In genomic region chr9:120936011-120936763, GRCh38 we compare ENCODE assay signal across 8 cellular contexts. TPM values are rescaled to one million over a fixed set of nuclear protein-coding genes. Genes with fewer than 3 reads are reported as not detected.
DNase-seq lines count a peak whose midpoint lies in the region; ATAC-seq and TF ChIP-seq lines count a peak whose summit lies in the region.

No MANE protein-coding gene starts in this region.

- no peaks in the 10 kb centered on the region for H3K9me3 Mint-ChIP-seq in activated naive CD8-positive, alpha-beta T cell (ENCODE audit: low read depth)

- H3K27me3 Mint-ChIP-seq in activated naive CD8-positive, alpha-beta T cell = no peaks in the 10 kb centered on the region

- no peak overlapping the region for H3K9ac ChIP-seq in parathyroid adenoma

- H3K27me3 ChIP-seq in parathyroid adenoma (ENCODE audit: control insufficient read depth, insufficient read depth, low read length) = no peaks in the 10 kb centered on the region
- H3K27me3 ChIP-seq in thyroid gland = no peaks in the 10 kb centered on the region

- peak; percentile 74 for TF ChIP-seq CTCF in parathyroid adenoma (IDR thresholded peaks at IDR 0.05)
- peak; percentile 73 to 89 (median 79) for TF ChIP-seq CTCF in thyroid gland (IDR thresholded peaks at IDR 0.05)

- H3K4me3 Mint-ChIP-seq in activated naive CD8-positive, alpha-beta T cell = peak overlapping the region; percentile 62

- TF ChIP-seq POLR2A in thyroid gland (IDR thresholded peaks at IDR 0.05) = no peak

- DNase-seq in COR-L47 (lab: John Stamatoyannopoulos, UW) (peak; percentile 86), NCI-H1092 (lab: John Stamatoyannopoulos, UW) (peak; percentile 85), SKM-1 (lab: John Stamatoyannopoulos, UW; ENCODE audit: unreplicated experiment) (peak; percentile 76), glomerular visceral epithelial cell (ENCODE audit: extremely low spot score) (peak; percentile 93), thyroid gland (peak; percentile 91 to 94)

- H3K4me3 ChIP-seq in parathyroid adenoma (ENCODE audit: low read depth, low read length) = no peak overlapping the region
- H3K4me3 ChIP-seq in thyroid gland (replicated peaks in 1 of 3) = no peak overlapping the region

- H3K36me3 Mint-ChIP-seq in activated naive CD8-positive, alpha-beta T cell = peaks cover 2% of the 10 kb centered on the region

- H3K27ac ChIP-seq in parathyroid adenoma = peak overlapping the region; percentile 68
- H3K27ac ChIP-seq in thyroid gland = peak overlapping the region; percentile 57 to 91 (median 78)

- 18 to 28% methylated on average over 10 of the region's 10 CpGs for WGBS in thyroid gland, 2 donors

- H3K36me3 ChIP-seq in parathyroid adenoma (ENCODE audit: control insufficient read depth, insufficient read depth, low read length) (no peaks in the 10 kb centered on the region), thyroid gland (no peaks in the 10 kb centered on the region)

- intact Hi-C loops in thyroid gland (cut with DNase I) = loop anchor here (5.0 kb wide), 2 partner anchors 59 to 179 kb away; partner anchors contain the start of gene PHF19

- H3K4me1 Mint-ChIP-seq in activated naive CD8-positive, alpha-beta T cell (ENCODE audit: low read depth) = peaks cover 63% of the 10 kb centered on the region

- peak overlapping the region; percentile 74 for H2AFZ ChIP-seq in parathyroid adenoma

- H3K4me1 ChIP-seq in parathyroid adenoma = peaks cover 12% of the 10 kb centered on the region
- H3K4me1 ChIP-seq in thyroid gland = peaks cover 33 to 52% of the 10 kb centered on the region in 2 donors

- no peaks in the 10 kb centered on the region for H3K79me2 ChIP-seq in parathyroid adenoma

- peak overlapping the region; percentile 99 for H3K27ac Mint-ChIP-seq in activated naive CD8-positive, alpha-beta T cell

- no peaks in the 10 kb centered on the region for H3K9me3 ChIP-seq in parathyroid adenoma (ENCODE audit: control insufficient read depth, low read length)
- H3K9me3 ChIP-seq in thyroid gland = no peaks in the 10 kb centered on the region

- peak overlapping the region; percentile 46 for H3K4me2 ChIP-seq in parathyroid adenoma (ENCODE audit: low read length)

- ATAC-seq in GM21717 (IDR thresholded peaks at IDR 0.05; ENCODE audit: unreplicated experiment) = peak; percentile 43

RNA-seq across cellular contexts. Expression of gene TRAF1, which starts 9.6 kb away (rescaled TPM):
- total RNA-seq in thyroid gland = 1 to 10 TPM; 5.7 to 7.8 (median 6.6) TPM

RNA-seq across cellular contexts. Expression of gene PHF19, which starts 59.2 kb away (rescaled TPM):
- total RNA-seq in thyroid gland = 10 to 100 TPM; 10.8 to 24.1 (median 13.1) TPM
